22 cellular contexts compared by ENCODE assay signal in genomic region chr6:143222758-143223334, GRCh38.
DNase-seq lines count a peak whose midpoint lies in the region; ATAC-seq, FAIRE-seq and TF ChIP-seq lines count a peak whose summit lies in the region.
"Had no signal": no experiment of that assay in that cellular context is flagged by ENCODE, and none has a peak within 500 bp of the region (broad histone marks: within the 10 kb centered on the region; RNA-seq: fewer than 3 reads in every experiment).

No MANE protein-coding gene starts in this region.

- no peak overlapping the region for H2BK120ac ChIP-seq in H1 (replicated peaks; ENCODE audit: low read depth, low read length)

- no peak overlapping the region for H2AK5ac ChIP-seq in H1 (ENCODE audit: low read depth, low read length)

- TF ChIP-seq POLR2A in H1 (IDR thresholded peaks at IDR 0.05; ENCODE audit: control extremely low read depth in 1 of 2, low read depth in 2 of 2, low read length in 2 of 2), result no peak

- TF ChIP-seq CTCF in H1 (IDR thresholded peaks at IDR 0.05; ENCODE audit: control extremely low read depth in 1 of 3, insufficient read depth in 1 of 3, low read depth in 1 of 3, low read length in 3 of 3), result no peak
- no peak for TF ChIP-seq CTCF in tibial artery (IDR thresholded peaks at IDR 0.05)
- no peak for TF ChIP-seq CTCF in Caco-2 (IDR thresholded peaks at IDR 0.05; ENCODE audit: insufficient read depth in 1 of 2, low read depth in 1 of 2, low read length in 1 of 2, severe bottlenecking in 1 of 2, unreplicated experiment in 1 of 2)

- H4K91ac ChIP-seq in H1 (replicated peaks; ENCODE audit: insufficient read length, low read length), result no peak overlapping the region

- CTCF ChIA-PET in H1 (lab: Charles Lee; ENCODE audit: partially characterized antibody) (interaction anchor here (2.3 to 2.5 kb wide), 2 partner anchors 10 to 115 kb away, joined by 8 to 12 read pairs; no protein-coding TSS in a partner anchor), Caco-2 (lab: Charles Lee) (interaction anchor here (0.6 kb wide), 1 partner anchor 1954 kb away, joined by 3 read pairs; no protein-coding TSS in a partner anchor)

- TF ChIP-seq EP300 in H1 (IDR thresholded peaks at IDR 0.05; ENCODE audit: borderline replicate concordance in 1 of 2, low read depth in 2 of 2, low read length in 2 of 2), result no peak

- no peak overlapping the region for H3K23ac ChIP-seq in H1 (ENCODE audit: insufficient read length)

- 0 out of 2 replicates have a peak overlapping the region, but pooled peaks have one; percentile 40 for H2BK12ac ChIP-seq in H1 (ENCODE audit: low read depth, low read length)

- H4K20me1 ChIP-seq in H1 (replicated peaks in 1 of 2; ENCODE audit: control insufficient read depth in 1 of 2, insufficient read depth in 2 of 2, low read length in 2 of 2), result no peaks in the 10 kb centered on the region

- ATAC-seq in left ventricle myocardium superior, result peak; percentile 37
- ATAC-seq: SK-N-SH treated with all-trans-retinoic acid at 6 μM for 48 hours, WTC11 had no signal

- H3K27ac Mint-ChIP-seq in Caco-2 (ENCODE audit: unreplicated experiment), result no peak overlapping the region
- H3K27ac Mint-ChIP-seq: activated T-helper 2 cell treated with anti-CD3 and anti-CD28 coated beads, Interferon-gamma antibody, Interleukin-2, Interleukin-4, amounts not matched to agents 10 μg/mL and 5 μg/mL and 100 μg/mL, durations not matched to agents 14 hours and 24 hours and 36 hours; endodermal cell; WTC11 had no signal

- H3K79me2 ChIP-seq in H1 (ENCODE audit: control insufficient read depth in 1 of 2, insufficient read depth in 2 of 2, low read length in 2 of 2), result no peaks in the 10 kb centered on the region

- peaks cover 5% of the 10 kb centered on the region for H3K36me3 Mint-ChIP-seq in Caco-2 (ENCODE audit: insufficient read depth, unreplicated experiment)
- H3K36me3 Mint-ChIP-seq: WTC11 had no signal

- no peaks in the 10 kb centered on the region; the same call in 1 of the 2 replicates for H3K79me1 ChIP-seq in H1 (ENCODE audit: low read depth, low read length)

- H3K9me3 Mint-ChIP-seq in Caco-2 (ENCODE audit: unreplicated experiment), result peaks cover 10% of the 10 kb centered on the region
- H3K9me3 Mint-ChIP-seq: activated T-helper 2 cell treated with anti-CD3 and anti-CD28 coated beads, Interferon-gamma antibody, Interleukin-2, Interleukin-4, amounts not matched to agents 10 μg/mL and 5 μg/mL and 100 μg/mL, durations not matched to agents 14 hours and 24 hours and 36 hours; endodermal cell; WTC11 had no signal

- DNase-seq in H1 (ENCODE audit: low read depth in 1 of 2, low spot score in 2 of 2) (no peak), left ventricle myocardium superior (peak; percentile 23), tibial artery (no peak), NCI-H146 treated with DMSO at 0.1 percent for 48 hours (lab: John Stamatoyannopoulos, UW; ENCODE audit: unreplicated experiment) (no peak), KG1 (lab: John Stamatoyannopoulos, UW) (no peak), Caco-2 (no peak)
- DNase-seq: activated CD8-positive, alpha-beta memory T cell treated with anti-CD3 and anti-CD28 coated beads, Interleukin-2, amount 50 U/mL, for 4 hours; cortex of kidney; endodermal cell; HCEC 1CT; NCI-H1436 treated with DMSO at 0.1 percent for 48 hours; NCI-H2171 treated with DMSO at 0.1 percent for 48 hours; stimulated activated CD8-positive, alpha-beta memory T cell treated with anti-CD3 and anti-CD28 coated beads, Interleukin-4, amount 100 ng/mL, for 48 hours; T-helper 9 cell had no signal

- no peak overlapping the region for H3K4me3 Mint-ChIP-seq in Caco-2 (ENCODE audit: unreplicated experiment)
- H3K4me3 Mint-ChIP-seq: endodermal cell, WTC11 had no signal

- H3K14ac ChIP-seq in H1 (ENCODE audit: insufficient read length), result no peak overlapping the region

- H2BK5ac ChIP-seq in H1 (ENCODE audit: low read depth, low read length), result no peak overlapping the region

- no peaks in the 10 kb centered on the region; the same call in 1 of the 2 replicates for H3K23me2 ChIP-seq in H1 (ENCODE audit: low read depth, low read length)

- POLR2A ChIA-PET in H1 (lab: Charles Lee; ENCODE audit: partially characterized antibody), result no interaction called here
- POLR2A ChIA-PET in Caco-2 (lab: Charles Lee), result no interaction called here

- H3K36me3 ChIP-seq in H1 (ENCODE audit: control insufficient read depth in 2 of 4, insufficient read depth in 4 of 4, low read length in 3 of 4) (no peaks in the 10 kb centered on the region), muscle layer of colon (ENCODE audit: insufficient read depth, low read length) (no peaks in the 10 kb centered on the region), tibial artery (no peaks in the 10 kb centered on the region), Caco-2 (ENCODE audit: control insufficient read depth, insufficient read depth, low read length) (no peaks in the 10 kb centered on the region; the same call in 1 of the 2 replicates)
- H3K36me3 ChIP-seq: vagina had no signal

- peaks cover 23% of the 10 kb centered on the region for H3K4me1 Mint-ChIP-seq in Caco-2 (ENCODE audit: low read depth, unreplicated experiment)

- BruUV-seq in Caco-2 (replicated peaks; lab: Mats Ljungman, UMichigan), result no TSS peak

- H3K27ac ChIP-seq in H1 (ENCODE audit: low read depth, low read length) (no peak overlapping the region), muscle layer of colon (ENCODE audit: low read depth, low read length) (peak overlapping the region; percentile 60), tibial artery (peak overlapping the region; percentile 32 to 59)
- H3K27ac ChIP-seq: C4-2B, RWPE1, vagina had no signal

- no peak overlapping the region for H3K4me2 ChIP-seq in H1 (ENCODE audit: insufficient read depth in 1 of 2, low read depth in 2 of 2, low read length in 2 of 2)

- no peak overlapping the region for H2BK20ac ChIP-seq in H1 (ENCODE audit: low read length)

- no peak overlapping the region for H2BK15ac ChIP-seq in H1 (ENCODE audit: low read length)

- H4K8ac ChIP-seq in H1 (ENCODE audit: extremely low read depth, insufficient read depth, low read length), result no peak overlapping the region

- H2AFZ ChIP-seq in H1 (ENCODE audit: low read length), result no peak overlapping the region

- no peak for TF ChIP-seq RAD21 in H1 (IDR thresholded peaks at IDR 0.05 in 1 of 2, conservative IDR thresholded peaks at IDR 0.05 in 1 of 2; ENCODE audit: low read depth in 2 of 2, low read length in 2 of 2)

- intact Hi-C loops in left ventricle myocardium superior (cut with micrococcal nuclease) (no loop called here), tibial artery (cut with DNase I; ENCODE audit: low total_unique reads) (no loop called here), Caco-2 (cut with micrococcal nuclease; ENCODE audit: unreplicated experiment) (loop anchor here (10.0 kb wide), 1 partner anchor 278 kb away; the partner anchor contains the start of gene HIVEP2)

- no peak overlapping the region for H3K4ac ChIP-seq in H1 (replicated peaks; ENCODE audit: insufficient read length, low read depth, low read length)

- no peak for FAIRE-seq in H1 (lab: Jason Lieb, UNC)

- H3K56ac ChIP-seq in H1 (replicated peaks; ENCODE audit: insufficient read length, low read depth, low read length), result no peak overlapping the region

- 0 out of 2 replicates have a peak overlapping the region, but pooled peaks have one; percentile 13 for H3K18ac ChIP-seq in H1 (ENCODE audit: extremely low read depth, low read length)

- H3K27me3 ChIP-seq in H1 (replicated peaks in 1 of 4; ENCODE audit: control insufficient read depth in 3 of 4, extremely low read depth in 1 of 4, insufficient read depth in 3 of 4, low read length in 3 of 4) (no peaks in the 10 kb centered on the region), muscle layer of colon (ENCODE audit: control insufficient read depth in 1 of 2, insufficient read depth in 2 of 2, low read length in 2 of 2) (no peaks in the 10 kb centered on the region), tibial artery (no peaks in the 10 kb centered on the region), Caco-2 (replicated peaks; ENCODE audit: control insufficient read depth, insufficient read depth, low read length) (no peaks in the 10 kb centered on the region)
- H3K27me3 ChIP-seq: vagina had no signal

- H3K9me3 ChIP-seq in H1 (ENCODE audit: insufficient read depth in 2 of 2, low read depth in 1 of 2, low read length in 1 of 2) (no peaks in the 10 kb centered on the region), muscle layer of colon (ENCODE audit: low read length) (no peaks in the 10 kb centered on the region), tibial artery (no peaks in the 10 kb centered on the region), Caco-2 (no peaks in the 10 kb centered on the region)
- H3K9me3 ChIP-seq: vagina had no signal

- H3K4me3 ChIP-seq in H1 (ENCODE audit: extremely low read depth in 1 of 4, insufficient read depth in 2 of 4, low read depth in 3 of 4, low read length in 4 of 4) (no peak overlapping the region), muscle layer of colon (ENCODE audit: low read depth in 1 of 2, low read length in 2 of 2) (no peak overlapping the region), tibial artery (no peak overlapping the region), Caco-2 (ENCODE audit: low read depth, low read length) (no peak overlapping the region)
- H3K4me3 ChIP-seq: lung, vagina had no signal

- no peak overlapping the region for H3K9ac ChIP-seq in H1 (replicated peaks in 1 of 4; ENCODE audit: extremely low read depth in 1 of 4, low read depth in 3 of 4, low read length in 3 of 4)
- H3K9ac ChIP-seq in muscle layer of colon (ENCODE audit: low read length), result no peak overlapping the region

- H4K5ac ChIP-seq in H1 (ENCODE audit: insufficient read length, low read depth, low read length), result no peak overlapping the region

- H3K4me1 ChIP-seq in H1 (replicated peaks in 1 of 4; ENCODE audit: control insufficient read depth in 3 of 4, insufficient read depth in 4 of 4, low read length in 3 of 4) (peaks cover 0 to 6% (median 1%) of the 10 kb centered on the region in 4 experiments; a peak in 1 of 7 replicates), muscle layer of colon (ENCODE audit: insufficient read depth, low read length) (peaks cover 26% of the 10 kb centered on the region), tibial artery (peaks cover 0 to 32% (median 0%) of the 10 kb centered on the region in 4 donors), Caco-2 (peaks cover 36% of the 10 kb centered on the region)
- H3K4me1 ChIP-seq: vagina had no signal

- no peaks in the 10 kb centered on the region for H3K27me3 Mint-ChIP-seq in Caco-2 (ENCODE audit: insufficient read depth, unreplicated experiment)

- WGBS in H1 (ENCODE audit: extremely low coverage in 1 of 2, insufficient coverage in 1 of 2, insufficient read length in 1 of 2, insufficient replicate concordance in 2 of 2, low coverage in 1 of 2, low lambda C conversion rate in 2 of 2, missing lambda C conversion rate in 1 of 2), 2 experiments, result 83% methylated on average over 4 of the region's 4 CpGs; no CpG with 5 or more reads in 1 of the 2 experiments

TF ChIP-seq in H1, 55 proteins besides CTCF, POLR2A, EP300 and RAD21 (continues in another document):
- no peak for TF ChIP-seq CHD2 (IDR thresholded peaks at IDR 0.05; ENCODE audit: low read length)
- no peak for TF ChIP-seq POU5F1 (IDR thresholded peaks at IDR 0.05; ENCODE audit: low read depth, low read length)
